ENCODE assay signal across 35 cellular contexts in the genomic region with DNA sequence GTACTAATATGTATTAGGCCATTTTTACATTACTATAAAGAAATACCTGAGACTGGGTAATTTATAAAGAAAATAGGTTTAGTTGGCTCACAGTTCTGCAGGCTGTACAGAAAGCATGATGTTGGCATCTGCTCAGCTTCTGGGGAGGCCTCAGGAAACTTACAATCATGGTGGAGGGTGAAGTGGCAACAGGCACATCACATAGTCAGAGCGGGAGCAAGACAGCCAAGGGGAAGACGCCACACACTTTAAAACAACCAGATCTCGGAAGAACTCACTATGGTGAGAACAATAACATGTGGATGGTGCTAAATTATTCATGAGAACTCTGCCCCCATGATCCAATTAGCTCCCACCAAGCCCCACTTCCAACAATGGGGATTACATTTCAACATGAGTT.
"Had no signal": no experiment of that assay in that cellular context is flagged by ENCODE, and none has a peak within 500 bp of the region (broad histone marks: within the 10 kb centered on the region; RNA-seq: fewer than 3 reads in every experiment).

No MANE protein-coding gene starts in this region.

- H3K27me3 ChIP-seq: MG63 had no signal

- H3K4me3 ChIP-seq: MG63 had no signal

- H3K36me3 ChIP-seq: MG63 had no signal

- H3K9me3 ChIP-seq: MG63 had no signal

- DNase-seq: Karpas-422, Kasumi-1, MG63, MM.1S, MV-4-11, NCI-H1048, NCI-H1092, NCI-H1092 treated with DMSO at 0.1 percent for 48 hours, NCI-H1105, NCI-H1105 treated with DMSO at 0.1 percent for 48 hours, NCI-H1417, NCI-H1417 treated with DMSO at 0.1 percent for 48 hours, NCI-H1436, NCI-H1436 treated with DMSO at 0.1 percent for 48 hours, NCI-H146, NCI-H1694, NCI-H1694 treated with DMSO at 0.1 percent for 48 hours, NCI-H187, NCI-H187 treated with DMSO at 0.1 percent for 48 hours, NCI-H1930, NCI-H2029, NCI-H2029 treated with DMSO at 0.1 percent for 48 hours, NCI-H2081, NCI-H2081 treated with DMSO at 0.1 percent for 48 hours, NCI-H2107, NCI-H2171, NCI-H2171 treated with DMSO at 0.1 percent for 48 hours, NCI-H2227 treated with DMSO at 0.1 percent for 48 hours, NCI-H226, NCI-H345, NCI-H446, NCI-H446 treated with DMSO at 0.1 percent for 48 hours, NCI-H510A, NCI-H510A treated with DMSO at 0.1 percent for 48 hours, NCI-H524 had no signal
